Comparison of ENCODE assay signal across 1 cellular context in the genomic region with DNA sequence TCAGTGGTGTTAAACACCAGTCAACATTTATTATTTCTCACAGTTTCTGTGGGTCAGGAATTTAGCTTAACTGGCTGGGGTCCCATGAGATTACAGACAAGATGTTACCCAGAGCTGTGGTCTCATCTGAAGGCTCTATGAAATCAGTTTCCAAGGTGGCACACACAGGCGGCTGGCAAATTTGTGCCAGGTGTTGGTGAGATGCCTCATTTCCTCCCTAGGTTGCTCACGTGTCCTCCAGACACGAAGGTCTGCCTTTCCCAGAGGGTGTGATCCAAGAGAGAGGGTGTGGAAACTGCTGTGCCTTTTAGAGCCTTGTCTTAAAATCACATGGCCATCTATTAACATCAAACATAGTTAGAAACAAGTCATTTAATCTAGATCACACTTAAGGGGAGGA.
TF ChIP-seq lines count a peak whose summit lies in the region.

No MANE protein-coding gene starts in this region.

TF ChIP-seq in SK-N-SH treated with all-trans-retinoic acid at 6 μM for 48 hours, 23 proteins besides CTCF, POLR2A, EP300 and RAD21 (continued from another document):
- TF ChIP-seq, protein P1, sequence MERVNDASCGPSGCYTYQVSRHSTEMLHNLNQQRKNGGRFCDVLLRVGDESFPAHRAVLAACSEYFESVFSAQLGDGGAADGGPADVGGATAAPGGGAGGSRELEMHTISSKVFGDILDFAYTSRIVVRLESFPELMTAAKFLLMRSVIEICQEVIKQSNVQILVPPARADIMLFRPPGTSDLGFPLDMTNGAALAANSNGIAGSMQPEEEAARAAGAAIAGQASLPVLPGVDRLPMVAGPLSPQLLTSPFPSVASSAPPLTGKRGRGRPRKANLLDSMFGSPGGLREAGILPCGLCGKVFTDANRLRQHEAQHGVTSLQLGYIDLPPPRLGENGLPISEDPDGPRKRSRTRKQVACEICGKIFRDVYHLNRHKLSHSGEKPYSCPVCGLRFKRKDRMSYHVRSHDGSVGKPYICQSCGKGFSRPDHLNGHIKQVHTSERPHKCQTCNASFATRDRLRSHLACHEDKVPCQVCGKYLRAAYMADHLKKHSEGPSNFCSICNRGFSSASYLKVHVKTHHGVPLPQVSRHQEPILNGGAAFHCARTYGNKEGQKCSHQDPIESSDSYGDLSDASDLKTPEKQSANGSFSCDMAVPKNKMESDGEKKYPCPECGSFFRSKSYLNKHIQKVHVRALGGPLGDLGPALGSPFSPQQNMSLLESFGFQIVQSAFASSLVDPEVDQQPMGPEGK (CRISPR knock-in tag; IDR thresholded peaks at IDR 0.05; ENCODE audit: borderline replicate concordance): no peak
- TF ChIP-seq ARNTL (CRISPR knock-in tag; IDR thresholded peaks at IDR 0.05; ENCODE audit: borderline replicate concordance, low read depth): no peak
- no peak for TF ChIP-seq GLIS3 (CRISPR knock-in tag; IDR thresholded peaks at IDR 0.05)
- TF ChIP-seq ZNF565 (CRISPR knock-in tag; conservative IDR thresholded peaks at IDR 0.05; ENCODE audit: low read depth): no peak
- no peak for TF ChIP-seq ZC3H10 (CRISPR knock-in tag; IDR thresholded peaks at IDR 0.05)
- TF ChIP-seq, protein P2, sequence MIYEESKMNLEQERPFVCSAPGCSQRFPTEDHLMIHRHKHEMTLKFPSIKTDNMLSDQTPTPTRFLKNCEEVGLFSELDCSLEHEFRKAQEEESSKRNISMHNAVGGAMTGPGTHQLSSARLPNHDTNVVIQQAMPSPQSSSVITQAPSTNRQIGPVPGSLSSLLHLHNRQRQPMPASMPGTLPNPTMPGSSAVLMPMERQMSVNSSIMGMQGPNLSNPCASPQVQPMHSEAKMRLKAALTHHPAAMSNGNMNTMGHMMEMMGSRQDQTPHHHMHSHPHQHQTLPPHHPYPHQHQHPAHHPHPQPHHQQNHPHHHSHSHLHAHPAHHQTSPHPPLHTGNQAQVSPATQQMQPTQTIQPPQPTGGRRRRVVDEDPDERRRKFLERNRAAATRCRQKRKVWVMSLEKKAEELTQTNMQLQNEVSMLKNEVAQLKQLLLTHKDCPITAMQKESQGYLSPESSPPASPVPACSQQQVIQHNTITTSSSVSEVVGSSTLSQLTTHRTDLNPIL (CRISPR knock-in tag; IDR thresholded peaks at IDR 0.05; ENCODE audit: low read depth): no peak
- TF ChIP-seq, protein P3, sequence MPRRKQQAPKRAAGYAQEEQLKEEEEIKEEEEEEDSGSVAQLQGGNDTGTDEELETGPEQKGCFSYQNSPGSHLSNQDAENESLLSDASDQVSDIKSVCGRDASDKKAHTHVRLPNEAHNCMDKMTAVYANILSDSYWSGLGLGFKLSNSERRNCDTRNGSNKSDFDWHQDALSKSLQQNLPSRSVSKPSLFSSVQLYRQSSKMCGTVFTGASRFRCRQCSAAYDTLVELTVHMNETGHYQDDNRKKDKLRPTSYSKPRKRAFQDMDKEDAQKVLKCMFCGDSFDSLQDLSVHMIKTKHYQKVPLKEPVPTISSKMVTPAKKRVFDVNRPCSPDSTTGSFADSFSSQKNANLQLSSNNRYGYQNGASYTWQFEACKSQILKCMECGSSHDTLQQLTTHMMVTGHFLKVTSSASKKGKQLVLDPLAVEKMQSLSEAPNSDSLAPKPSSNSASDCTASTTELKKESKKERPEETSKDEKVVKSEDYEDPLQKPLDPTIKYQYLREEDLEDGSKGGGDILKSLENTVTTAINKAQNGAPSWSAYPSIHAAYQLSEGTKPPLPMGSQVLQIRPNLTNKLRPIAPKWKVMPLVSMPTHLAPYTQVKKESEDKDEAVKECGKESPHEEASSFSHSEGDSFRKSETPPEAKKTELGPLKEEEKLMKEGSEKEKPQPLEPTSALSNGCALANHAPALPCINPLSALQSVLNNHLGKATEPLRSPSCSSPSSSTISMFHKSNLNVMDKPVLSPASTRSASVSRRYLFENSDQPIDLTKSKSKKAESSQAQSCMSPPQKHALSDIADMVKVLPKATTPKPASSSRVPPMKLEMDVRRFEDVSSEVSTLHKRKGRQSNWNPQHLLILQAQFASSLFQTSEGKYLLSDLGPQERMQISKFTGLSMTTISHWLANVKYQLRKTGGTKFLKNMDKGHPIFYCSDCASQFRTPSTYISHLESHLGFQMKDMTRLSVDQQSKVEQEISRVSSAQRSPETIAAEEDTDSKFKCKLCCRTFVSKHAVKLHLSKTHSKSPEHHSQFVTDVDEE (CRISPR knock-in tag; IDR thresholded peaks at IDR 0.05): no peak
- TF ChIP-seq OSR1 (CRISPR knock-in tag; IDR thresholded peaks at IDR 0.05): no peak
- TF ChIP-seq ZFP3 (CRISPR knock-in tag; IDR thresholded peaks at IDR 0.05): no peak
- TF ChIP-seq ZNF70 (CRISPR knock-in tag; IDR thresholded peaks at IDR 0.05): no peak
- TF ChIP-seq, protein P4, sequence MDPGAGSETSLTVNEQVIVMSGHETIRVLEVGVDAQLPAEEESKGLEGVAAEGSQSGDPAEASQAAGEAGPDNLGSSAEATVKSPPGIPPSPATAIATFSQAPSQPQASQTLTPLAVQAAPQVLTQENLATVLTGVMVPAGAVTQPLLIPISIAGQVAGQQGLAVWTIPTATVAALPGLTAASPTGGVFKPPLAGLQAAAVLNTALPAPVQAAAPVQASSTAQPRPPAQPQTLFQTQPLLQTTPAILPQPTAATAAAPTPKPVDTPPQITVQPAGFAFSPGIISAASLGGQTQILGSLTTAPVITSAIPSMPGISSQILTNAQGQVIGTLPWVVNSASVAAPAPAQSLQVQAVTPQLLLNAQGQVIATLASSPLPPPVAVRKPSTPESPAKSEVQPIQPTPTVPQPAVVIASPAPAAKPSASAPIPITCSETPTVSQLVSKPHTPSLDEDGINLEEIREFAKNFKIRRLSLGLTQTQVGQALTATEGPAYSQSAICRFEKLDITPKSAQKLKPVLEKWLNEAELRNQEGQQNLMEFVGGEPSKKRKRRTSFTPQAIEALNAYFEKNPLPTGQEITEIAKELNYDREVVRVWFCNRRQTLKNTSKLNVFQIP (CRISPR knock-in tag; IDR thresholded peaks at IDR 0.05; ENCODE audit: borderline replicate concordance, low read depth): no peak
- no peak for TF ChIP-seq ZFP30 (CRISPR knock-in tag; IDR thresholded peaks at IDR 0.05)
- no peak for TF ChIP-seq PPARA (CRISPR knock-in tag; IDR thresholded peaks at IDR 0.05; ENCODE audit: borderline replicate concordance)
- TF ChIP-seq BACH2 (CRISPR knock-in tag; IDR thresholded peaks at IDR 0.05; ENCODE audit: borderline replicate concordance): no peak
